Comparison of ENCODE assay signal across 8 cellular contexts in the genomic region with DNA sequence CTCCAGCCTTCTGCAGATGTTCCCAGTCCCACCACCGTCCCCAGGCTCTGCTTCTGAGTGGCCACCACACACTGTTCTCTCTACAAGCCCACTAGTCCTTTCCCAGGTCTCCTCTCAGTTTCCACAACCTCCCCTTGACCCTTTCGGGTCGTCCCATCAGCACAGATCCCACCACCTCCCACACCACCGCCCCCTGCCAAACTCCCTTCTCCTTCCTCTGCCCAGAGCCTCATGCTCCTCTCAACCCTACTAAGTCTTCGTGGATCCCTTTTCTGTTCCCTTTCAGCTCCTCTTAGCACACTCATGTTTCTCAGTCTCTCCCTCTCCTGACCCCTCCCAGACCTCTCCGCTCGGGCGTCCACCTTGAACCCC. TPM values are rescaled to one million over a fixed set of nuclear protein-coding genes. Genes with fewer than 3 reads are reported as not detected.
DNase-seq lines count a peak whose midpoint lies in the region; ATAC-seq and TF ChIP-seq lines count a peak whose summit lies in the region.

No MANE protein-coding gene starts in this region.

- H3K4me3 Mint-ChIP-seq in activated T-helper 1 cell treated with anti-CD3 and anti-CD28 coated beads, Interleukin-12 subunit alpha, Interleukin-12 subunit beta, Interleukin-2, Interleukin-4 antibody, amounts not matched to agents 30 ng/mL and 10 ng/mL and 1 ng/mL, durations not matched to agents 14 hours and 24 hours and 36 hours = peak overlapping the region; percentile 95
- peak overlapping the region; percentile 97 to 98 (median 98) for H3K4me3 Mint-ChIP-seq in immature natural killer cell
- H3K4me3 Mint-ChIP-seq in stimulated activated naive B cell treated with anti-CD40 and anti-IgM and Interleukin-4, amounts not matched to agents 10 μg/mL and 1 μg/mL and 100 μg/mL, for 72 hours = peak overlapping the region; percentile 89 to 97

- H4K20me1 ChIP-seq in SK-N-SH (ENCODE audit: insufficient read depth) = peaks cover 30% of the 10 kb centered on the region

- no peak for TF ChIP-seq EP300 in SK-N-SH (IDR thresholded peaks at IDR 0.05; ENCODE audit: borderline replicate concordance in 1 of 2, low read depth in 1 of 2, low read length in 1 of 2)

- DNase-seq in SK-N-SH = no peak
- no peak for DNase-seq in activated T-helper 1 cell treated with anti-CD3 and anti-CD28 coated beads, Interleukin-12 subunit alpha, Interleukin-12 subunit beta, Interleukin-2, Interleukin-4 antibody, amounts not matched to agents 30 ng/mL and 10 ng/mL and 1 ng/mL, durations not matched to agents 14 hours and 24 hours and 36 hours (ENCODE audit: low spot score)
- DNase-seq in immature natural killer cell = no peak
- no peak for DNase-seq in stimulated activated naive B cell treated with anti-CD40 and anti-IgM and Interleukin-4, amounts not matched to agents 10 μg/mL and 1 μg/mL and 100 μg/mL, for 72 hours
- no peak for DNase-seq in GM03348 (ENCODE audit: low spot score)
- DNase-seq in G401 (ENCODE audit: low spot score) = no peak
- no peak for DNase-seq in RPMI8226

- H3K27ac ChIP-seq in SK-N-SH (ENCODE audit: low read depth in 2 of 2, low read length in 1 of 2) = no peak overlapping the region

- H3K79me2 ChIP-seq in SK-N-SH (ENCODE audit: insufficient read depth) = peaks cover 64% of the 10 kb centered on the region

- H3K9me2 ChIP-seq in SK-N-SH = no peaks in the 10 kb centered on the region

- no peak overlapping the region for H2AFZ ChIP-seq in SK-N-SH (ENCODE audit: low read depth)

- TF ChIP-seq RAD21 in SK-N-SH (IDR thresholded peaks at IDR 0.05; ENCODE audit: low read length) = no peak

- no peaks in the 10 kb centered on the region for H3K9me3 Mint-ChIP-seq in activated T-helper 1 cell treated with anti-CD3 and anti-CD28 coated beads, Interleukin-12 subunit alpha, Interleukin-12 subunit beta, Interleukin-2, Interleukin-4 antibody, amounts not matched to agents 30 ng/mL and 10 ng/mL and 1 ng/mL, durations not matched to agents 14 hours and 24 hours and 36 hours
- H3K9me3 Mint-ChIP-seq in immature natural killer cell = no peaks in the 10 kb centered on the region
- H3K9me3 Mint-ChIP-seq in stimulated activated naive B cell treated with anti-CD40 and anti-IgM and Interleukin-4, amounts not matched to agents 10 μg/mL and 1 μg/mL and 100 μg/mL, for 72 hours = no peaks in the 10 kb centered on the region

- H3K27me3 Mint-ChIP-seq in activated T-helper 1 cell treated with anti-CD3 and anti-CD28 coated beads, Interleukin-12 subunit alpha, Interleukin-12 subunit beta, Interleukin-2, Interleukin-4 antibody, amounts not matched to agents 30 ng/mL and 10 ng/mL and 1 ng/mL, durations not matched to agents 14 hours and 24 hours and 36 hours (ENCODE audit: insufficient read depth) = peaks cover 4% of the 10 kb centered on the region
- peaks cover 24 to 33% (median 25%) of the 10 kb centered on the region in 3 donors for H3K27me3 Mint-ChIP-seq in immature natural killer cell (ENCODE audit: low read depth in 3 of 3)
- H3K27me3 Mint-ChIP-seq in stimulated activated naive B cell treated with anti-CD40 and anti-IgM and Interleukin-4, amounts not matched to agents 10 μg/mL and 1 μg/mL and 100 μg/mL, for 72 hours = no peaks in the 10 kb centered on the region

- peaks cover 9% of the 10 kb centered on the region for H3K36me3 Mint-ChIP-seq in activated T-helper 1 cell treated with anti-CD3 and anti-CD28 coated beads, Interleukin-12 subunit alpha, Interleukin-12 subunit beta, Interleukin-2, Interleukin-4 antibody, amounts not matched to agents 30 ng/mL and 10 ng/mL and 1 ng/mL, durations not matched to agents 14 hours and 24 hours and 36 hours (ENCODE audit: low read depth)
- no peaks in the 10 kb centered on the region for H3K36me3 Mint-ChIP-seq in immature natural killer cell
- peaks cover 20 to 43% of the 10 kb centered on the region in 2 donors for H3K36me3 Mint-ChIP-seq in stimulated activated naive B cell treated with anti-CD40 and anti-IgM and Interleukin-4, amounts not matched to agents 10 μg/mL and 1 μg/mL and 100 μg/mL, for 72 hours

- CTCF ChIA-PET in SK-N-SH (lab: Yijun Ruan, JAX) = interaction anchor here (1.3 to 7.9 kb wide), 2 partner anchors 77 to 200 kb away, joined by 3 to 168 read pairs; no protein-coding TSS in a partner anchor

- H3K27ac Mint-ChIP-seq in activated T-helper 1 cell treated with anti-CD3 and anti-CD28 coated beads, Interleukin-12 subunit alpha, Interleukin-12 subunit beta, Interleukin-2, Interleukin-4 antibody, amounts not matched to agents 30 ng/mL and 10 ng/mL and 1 ng/mL, durations not matched to agents 14 hours and 24 hours and 36 hours = peak overlapping the region; percentile 79
- H3K27ac Mint-ChIP-seq in immature natural killer cell = peak overlapping the region; percentile 99
- peak overlapping the region; percentile 99 for H3K27ac Mint-ChIP-seq in stimulated activated naive B cell treated with anti-CD40 and anti-IgM and Interleukin-4, amounts not matched to agents 10 μg/mL and 1 μg/mL and 100 μg/mL, for 72 hours

- TF ChIP-seq CTCF in SK-N-SH (IDR thresholded peaks at IDR 0.05) = no peak

- no peaks in the 10 kb centered on the region for H3K27me3 ChIP-seq in SK-N-SH (ENCODE audit: insufficient read depth)

- H3K36me3 ChIP-seq in SK-N-SH (replicated peaks in 1 of 2; ENCODE audit: control insufficient read depth in 1 of 2, insufficient read depth in 2 of 2, low read length in 1 of 2) = peaks cover 0 to 3% of the 10 kb centered on the region in 2 experiments

- in situ Hi-C loops in G401 (cut with HindIII; ENCODE audit: low sequenced_read_pairs) = no loop called here

- H3F3A ChIP-seq in SK-N-SH (replicated peaks; ENCODE audit: insufficient read depth) = no peaks in the 10 kb centered on the region

- H3K4me1 Mint-ChIP-seq in activated T-helper 1 cell treated with anti-CD3 and anti-CD28 coated beads, Interleukin-12 subunit alpha, Interleukin-12 subunit beta, Interleukin-2, Interleukin-4 antibody, amounts not matched to agents 30 ng/mL and 10 ng/mL and 1 ng/mL, durations not matched to agents 14 hours and 24 hours and 36 hours (ENCODE audit: low read depth) = peaks cover 63% of the 10 kb centered on the region
- peaks cover 80 to 88% of the 10 kb centered on the region in 2 donors for H3K4me1 Mint-ChIP-seq in immature natural killer cell
- peaks cover 45 to 80% of the 10 kb centered on the region in 2 donors for H3K4me1 Mint-ChIP-seq in stimulated activated naive B cell treated with anti-CD40 and anti-IgM and Interleukin-4, amounts not matched to agents 10 μg/mL and 1 μg/mL and 100 μg/mL, for 72 hours

- H3K9ac ChIP-seq in SK-N-SH = peak overlapping the region; percentile 99; the same call in 1 of the 2 replicates

- H3K4me1 ChIP-seq in SK-N-SH (ENCODE audit: control insufficient read depth in 1 of 2, insufficient read depth in 2 of 2, low read depth in 1 of 2, low read length in 1 of 2) = peaks cover 15 to 21% of the 10 kb centered on the region in 2 experiments; a peak in 3 of 4 replicates

- no peak for ATAC-seq in SK-N-SH treated with all-trans-retinoic acid at 6 μM for 48 hours
- no peak for ATAC-seq in stimulated activated naive B cell treated with anti-CD40 and anti-IgM and Interleukin-4, amounts not matched to agents 10 μg/mL and 1 μg/mL and 100 μg/mL, for 72 hours (replicated peaks)

- WGBS in SK-N-SH (ENCODE audit: low lambda C conversion rate) = 70% methylated on average over 8 of the region's 8 CpGs

- no peaks in the 10 kb centered on the region for H3K9me3 ChIP-seq in SK-N-SH

- H3K4me2 ChIP-seq in SK-N-SH = peak overlapping the region; percentile 100

- POLR2A ChIA-PET in SK-N-SH (lab: Yijun Ruan, JAX) = no interaction called here

- intact Hi-C loops in activated T-helper 1 cell treated with anti-CD3 and anti-CD28 coated beads, Interleukin-12 subunit alpha, Interleukin-12 subunit beta, Interleukin-2, Interleukin-4 antibody, amounts not matched to agents 30 ng/mL and 10 ng/mL and 1 ng/mL, durations not matched to agents 14 hours and 24 hours and 36 hours (cut with micrococcal nuclease) = loop anchor here (10.0 kb wide), 1 partner anchor 852 kb away; the partner anchor contains the start of genes SYNGR4 and TMEM143

- no peak overlapping the region; a peak in 1 of 4 replicates for H3K4me3 ChIP-seq in SK-N-SH (ENCODE audit: low read depth in 2 of 2, low read length in 1 of 2)

TF ChIP-seq in SK-N-SH, 30 proteins besides CTCF, POLR2A, EP300 and RAD21 (continues in another document):
- no peak for TF ChIP-seq FOXM1 (IDR thresholded peaks at IDR 0.05; ENCODE audit: low read depth)

TF ChIP-seq in SK-N-SH treated with all-trans-retinoic acid at 6 μM for 48 hours, 23 proteins besides CTCF, POLR2A, EP300 and RAD21 (continues in another document):
- TF ChIP-seq RARB (CRISPR knock-in tag; IDR thresholded peaks at IDR 0.05) (no peak), ZC3H10 (CRISPR knock-in tag; IDR thresholded peaks at IDR 0.05) (no peak), ESRRG (CRISPR knock-in tag; IDR thresholded peaks at IDR 0.05) (no peak), CSDC2 (CRISPR knock-in tag; IDR thresholded peaks at IDR 0.05) (no peak)

RNA-seq across cellular contexts. Expression of gene NAPA, which starts 1.9 kb away (rescaled TPM):
- 80.0 and 84.1 TPM in 2 replicates for polyA plus RNA-seq in SK-N-SH (2012; rRNA removed)
- 52.6 and 63.9 TPM in 2 replicates for polyA plus RNA-seq in SK-N-SH (2012; cell fraction: cytosol; rRNA removed)
- polyA plus RNA-seq in SK-N-SH (2012; cell fraction: nucleus; rRNA removed) = 84.9 and 99.7 TPM in 2 replicates
- total RNA-seq in activated T-helper 1 cell treated with anti-CD3 and anti-CD28 coated beads, Interleukin-12 subunit alpha, Interleukin-12 subunit beta, Interleukin-2, Interleukin-4 antibody, amounts not matched to agents 30 ng/mL and 10 ng/mL and 1 ng/mL, durations not matched to agents 14 hours and 24 hours and 36 hours = 66.4 and 68.7 TPM in 2 replicates
- 100 to 1,000 TPM; 114 to 177 (median 146) TPM for polyA plus RNA-seq in immature natural killer cell
- 54.7 and 75.9 TPM in 2 replicates for total RNA-seq in G401 (2014; rRNA removed; shearing (Covaris generic))

RNA-seq across cellular contexts. Expression of gene KPTN, which starts 28.9 kb away (rescaled TPM):
- 15.8 and 17.7 TPM in 2 replicates for polyA plus RNA-seq in SK-N-SH (2012; rRNA removed)
- 6.3 and 8.9 TPM in 2 replicates for polyA plus RNA-seq in SK-N-SH (2012; cell fraction: cytosol; rRNA removed)
- 64.6 and 79.2 TPM in 2 replicates for polyA plus RNA-seq in SK-N-SH (2012; cell fraction: nucleus; rRNA removed)
- total RNA-seq in activated T-helper 1 cell treated with anti-CD3 and anti-CD28 coated beads, Interleukin-12 subunit alpha, Interleukin-12 subunit beta, Interleukin-2, Interleukin-4 antibody, amounts not matched to agents 30 ng/mL and 10 ng/mL and 1 ng/mL, durations not matched to agents 14 hours and 24 hours and 36 hours = 9.6 and 10.8 TPM in 2 replicates
- polyA plus RNA-seq in immature natural killer cell = 10 to 100 TPM in 1 of 3 donors, 1 to 10 TPM in 2; 5.0 to 25.7 (median 8.9) TPM
- 31.5 and 44.5 TPM in 2 replicates for total RNA-seq in G401 (2014; rRNA removed; shearing (Covaris generic))

RNA-seq across cellular contexts. Expression of gene SLC8A2, which starts 41.2 kb away (rescaled TPM):
- polyA plus RNA-seq in SK-N-SH (2012; rRNA removed) = 0.29 and 0.58 TPM in 2 replicates
- polyA plus RNA-seq in SK-N-SH (2012; cell fraction: cytosol; rRNA removed) = 0.26 and 0.45 TPM in 2 replicates
- polyA plus RNA-seq in SK-N-SH (2012; cell fraction: nucleus; rRNA removed) = 0.56 and 0.79 TPM in 2 replicates
- total RNA-seq in activated T-helper 1 cell treated with anti-CD3 and anti-CD28 coated beads, Interleukin-12 subunit alpha, Interleukin-12 subunit beta, Interleukin-2, Interleukin-4 antibody, amounts not matched to agents 30 ng/mL and 10 ng/mL and 1 ng/mL, durations not matched to agents 14 hours and 24 hours and 36 hours = 0.05 TPM in 1 of 2 replicates, not detected in the other
- polyA plus RNA-seq in immature natural killer cell = not detected
- total RNA-seq in G401 (2014; rRNA removed; shearing (Covaris generic)) = 3.5 and 3.8 TPM in 2 replicates
